ENCODE assay signal across 8 cellular contexts in genomic region chr2:209960676-209961630, GRCh38. TPM values are rescaled to one million over a fixed set of nuclear protein-coding genes. Genes with fewer than 3 reads are reported as not detected.
DNase-seq lines count a peak whose midpoint lies in the region; ATAC-seq and TF ChIP-seq lines count a peak whose summit lies in the region.

No MANE protein-coding gene starts in this region.

- peak overlapping the region; percentile 83 for H3K4me2 ChIP-seq in OCI-LY3 (ENCODE audit: low read length)

- in situ Hi-C loops in gastrocnemius medialis (cut with MboI; ENCODE audit: low sequenced_read_pairs in 4 of 4): loop anchor here in 1 of 4 donors (25.0 kb wide), 1 partner anchor 624 kb away; no protein-coding TSS in a partner anchor

- H3K9me3 ChIP-seq in OCI-LY3 (ENCODE audit: insufficient read depth, low read length) (no peaks in the 10 kb centered on the region), gastrocnemius medialis (no peaks in the 10 kb centered on the region)

- DNase-seq in GM10248 (ENCODE audit: extremely low spot score) (peak; percentile 40), HUDEP-2 (lab: John Stamatoyannopoulos, UW; ENCODE audit: unreplicated experiment in 76 of 76) (peak in 40 of 76 experiments; percentile 0 to 66 (median 19)), amniotic epithelial cell (ENCODE audit: low read depth) (peak; percentile 32), hepatic stellate cell (ENCODE audit: low spot score) (peak; percentile 6), gastrocnemius medialis (no peak), occipital lobe (lab: John Stamatoyannopoulos, UW) (no peak)

- H3K79me2 ChIP-seq in OCI-LY3 (ENCODE audit: low read length): no peaks in the 10 kb centered on the region

- no peaks in the 10 kb centered on the region for H4K20me1 ChIP-seq in OCI-LY3 (ENCODE audit: insufficient read depth, low read length)

- intact Hi-C loops in gastrocnemius medialis (cut with DNase I; ENCODE audit: low total_unique reads): no loop called here

- peaks cover 18% of the 10 kb centered on the region for H3K4me1 ChIP-seq in OCI-LY3 (ENCODE audit: low read length)
- H3K4me1 ChIP-seq in gastrocnemius medialis: no peaks in the 10 kb centered on the region

- no peak overlapping the region for H3K9ac ChIP-seq in OCI-LY3 (ENCODE audit: low read length)

- H2AFZ ChIP-seq in OCI-LY3 (ENCODE audit: low read depth, low read length): peak overlapping the region; percentile 59; the same call in 1 of the 2 replicates

- TF ChIP-seq POLR2A in gastrocnemius medialis (IDR thresholded peaks at IDR 0.05): no peak

- H3K36me3 ChIP-seq in OCI-LY3 (replicated peaks; ENCODE audit: low read depth, low read length): no peaks in the 10 kb centered on the region
- H3K36me3 ChIP-seq in gastrocnemius medialis: no peaks in the 10 kb centered on the region

- TF ChIP-seq CTCF in GM10248 (IDR thresholded peaks at IDR 0.05; ENCODE audit: control extremely low read depth, extremely low read depth, low read depth, missing control alignments) (peak; percentile 63), OCI-LY3 (IDR thresholded peaks at IDR 0.05; ENCODE audit: low read depth, low read length) (peak; percentile 78), gastrocnemius medialis (IDR thresholded peaks at IDR 0.05 in 4 of 5, conservative IDR thresholded peaks at IDR 0.05 in 1 of 5) (peak in 4 of 5 experiments; percentile 25 to 60 (median 36))

- H3K27ac ChIP-seq in OCI-LY3 (ENCODE audit: low read length) (no peak overlapping the region), gastrocnemius medialis (no peak overlapping the region)

- H3K27me3 ChIP-seq in OCI-LY3 (ENCODE audit: low read depth, low read length) (no peaks in the 10 kb centered on the region), gastrocnemius medialis (no peaks in the 10 kb centered on the region)

- peak; percentile 91 for ATAC-seq in GM21723 (IDR thresholded peaks at IDR 0.05; ENCODE audit: unreplicated experiment)
- no peak for ATAC-seq in gastrocnemius medialis

- peak overlapping the region; percentile 60 for H3K4me3 ChIP-seq in OCI-LY3 (ENCODE audit: low read length)
- H3K4me3 ChIP-seq in gastrocnemius medialis: no peak overlapping the region

- POLR2A ChIA-PET in GM10248 (lab: Yijun Ruan, JAX): no interaction called here

- CTCF ChIA-PET in GM10248 (lab: Yijun Ruan, JAX): interaction anchor here (0.6 to 3.3 kb wide), 22 partner anchors 9 to 629 kb away, joined by 3 to 21 read pairs (median 4); no protein-coding TSS in a partner anchor

RNA-seq across cellular contexts. Expression of gene RPE, which starts 41.5 kb away (rescaled TPM):
- total RNA-seq in gastrocnemius medialis: 10 to 100 TPM in 3 of 4 donors, 1 to 10 TPM in 1; 9.2 to 73.5 (median 23.2) TPM
- 98.1 TPM for total RNA-seq in occipital lobe

Comparison
In these comparisons a context has a peak if more than half of its experiments do, and no peak if none do; other contexts are left out.
1. DNase-seq: peak in GM10248 (single experiment), HUDEP-2 (40 of 76), amniotic epithelial cell (single experiment) and hepatic stellate cell (single experiment); none in gastrocnemius medialis (0 of 2) and occipital lobe (single experiment).
2. Peak in every context shown above with its lines, with median percentiles within 50 percentile points of each other: CTCF ChIP-seq.